In genomic region chr6:118650500-118651281, GRCh38 we compare ENCODE assay signal across 8 cellular contexts. TPM values are rescaled to one million over a fixed set of nuclear protein-coding genes. Genes with fewer than 3 reads are reported as not detected.
DNase-seq lines count a peak whose midpoint lies in the region; ATAC-seq and TF ChIP-seq lines count a peak whose summit lies in the region.

No MANE protein-coding gene starts in this region.

- no peak for TF ChIP-seq CTCF in GM12865 (IDR thresholded peaks at IDR 0.05; ENCODE audit: insufficient read depth, low read depth, low read length, missing control alignments)
- TF ChIP-seq CTCF in VCaP (conservative IDR thresholded peaks at IDR 0.05): 0 out of 2 replicates have a peak, but pooled peaks have one; percentile 9

- ATAC-seq in GM21825 (IDR thresholded peaks at IDR 0.05; ENCODE audit: unreplicated experiment): peak; percentile 36

- 0 out of 2 replicates have a peak, but pooled peaks cover 3% of the 10 kb centered on the region for H4K20me1 ChIP-seq in Karpas-422 (ENCODE audit: insufficient read depth, low read depth, low read length)

- H3K9me2 ChIP-seq in Karpas-422 (replicated peaks; ENCODE audit: insufficient read depth, low read length): no peaks in the 10 kb centered on the region

- peak; percentile 63 for DNase-seq in GM12865 (ENCODE audit: low read depth)
- peak; percentile 45 for DNase-seq in Karpas-422
- peak; percentile 54 for DNase-seq in cerebellum (ENCODE audit: low spot score)
- DNase-seq in stimulated activated CD4-positive, alpha-beta T cell treated with anti-CD3 and anti-CD28 coated beads, Interleukin-4, amount 100 ng/mL, for 1 hour: peak; percentile 54
- no peak for DNase-seq in NCI-H187 (lab: John Stamatoyannopoulos, UW)

- no peaks in the 10 kb centered on the region for H3K79me2 ChIP-seq in Karpas-422 (ENCODE audit: low read length)

- H3K27ac ChIP-seq in Karpas-422 (ENCODE audit: low read length): no peak overlapping the region
- H3K27ac ChIP-seq in VCaP: peak overlapping the region; percentile 79
- peak overlapping the region; percentile 96 for H3K27ac ChIP-seq in layer of hippocampus (ENCODE audit: low read depth, low read length)

- H3K9ac ChIP-seq in Karpas-422 (ENCODE audit: low read length): peak overlapping the region; percentile 85

- H3K4me3 ChIP-seq in GM12865 (ENCODE audit: low read depth, low read length) (peak overlapping the region; percentile 95), Karpas-422 (ENCODE audit: low read length) (peak overlapping the region; percentile 91)

- peaks cover 39% of the 10 kb centered on the region for H3K4me1 ChIP-seq in Karpas-422 (ENCODE audit: low read length)

- H3K27me3 ChIP-seq in Karpas-422 (ENCODE audit: low read length) (no peaks in the 10 kb centered on the region; the same call in 1 of the 2 replicates), layer of hippocampus (ENCODE audit: control insufficient read depth, insufficient read depth, low read length) (no peaks in the 10 kb centered on the region)

- no peaks in the 10 kb centered on the region for H3K9me3 ChIP-seq in Karpas-422 (ENCODE audit: low read length)

- peak overlapping the region; percentile 99 for H2AFZ ChIP-seq in Karpas-422 (ENCODE audit: low read length)

- H3K36me3 ChIP-seq in Karpas-422 (ENCODE audit: insufficient read depth, low read length): no peaks in the 10 kb centered on the region

- H3K4me2 ChIP-seq in Karpas-422 (ENCODE audit: low read depth, low read length, poor library complexity, severe bottlenecking): peak overlapping the region; percentile 82

RNA-seq across cellular contexts. Expression of gene CEP85L, which starts 0.7 kb away (rescaled TPM):
- 4.8 and 11.9 TPM in 2 replicates for total RNA-seq in Karpas-422 (2014; rRNA removed; shearing (Covaris generic); ENCODE audit: low replicate concordance)
- 40.9 TPM for total RNA-seq in cerebellum

Comparison
In these comparisons a context has a peak if more than half of its experiments do, and no peak if none do; other contexts are left out.
1. DNase-seq: peak in GM12865 (single experiment), Karpas-422 (single experiment), cerebellum (single experiment) and stimulated activated CD4-positive, alpha-beta T cell treated with anti-CD3 and anti-CD28 coated beads, Interleukin-4, amount 100 ng/mL, for 1 hour (single experiment); none in NCI-H187 (0 of 2).